ENCODE assay signal across 8 cellular contexts in the genomic region with DNA sequence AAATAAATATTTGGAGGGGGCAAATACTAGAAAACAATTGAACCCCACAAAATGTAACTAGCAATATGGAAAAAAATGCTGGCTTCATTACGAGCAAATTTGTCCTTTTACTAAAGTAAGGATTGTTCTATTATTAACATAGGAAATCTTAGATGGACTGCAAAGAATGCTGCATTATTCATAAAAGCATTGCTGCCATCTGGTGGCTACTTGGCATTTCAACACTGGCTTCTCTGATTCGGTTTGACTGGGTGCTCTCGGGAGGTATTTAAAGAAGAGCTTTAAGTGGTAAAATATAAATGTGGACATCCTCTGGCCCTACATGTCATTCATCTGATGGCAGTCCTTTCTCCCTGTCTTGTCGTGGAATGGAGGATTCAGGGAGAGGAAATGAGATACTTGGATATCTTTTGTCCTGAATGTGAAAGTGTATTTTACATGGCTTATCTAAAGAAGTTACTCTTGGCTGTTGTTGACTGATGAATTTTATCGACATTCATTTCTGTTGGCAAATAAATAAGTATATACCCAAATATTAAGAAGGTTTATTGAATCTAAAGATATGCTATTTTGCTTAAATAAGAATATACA.
DNase-seq lines count a peak whose midpoint lies in the region; ATAC-seq, FAIRE-seq and TF ChIP-seq lines count a peak whose summit lies in the region.

No MANE protein-coding gene starts in this region.

- H3K27me3 ChIP-seq in endothelial cell of umbilical vein (ENCODE audit: control insufficient read depth in 2 of 2, insufficient read depth in 2 of 2, low read length in 2 of 2): no peaks in the 10 kb centered on the region
- no peaks in the 10 kb centered on the region for H3K27me3 ChIP-seq in naive thymus-derived CD4-positive, alpha-beta T cell (ENCODE audit: control insufficient read depth in 2 of 2, insufficient read depth in 2 of 2, low read length in 2 of 2)

- H2AFZ ChIP-seq in endothelial cell of umbilical vein (ENCODE audit: low read depth, low read length): peak overlapping the region; percentile 85

- DNase-seq in AG09309 (ENCODE audit: low read depth): peak; percentile 37
- DNase-seq in HK-2 (ENCODE audit: unreplicated experiment): peak; percentile 45
- peak; percentile 54 for DNase-seq in NOMO-1 treated with DMSO at 0.1 percent for 48 hours (lab: John Stamatoyannopoulos, UW; ENCODE audit: unreplicated experiment)
- peak; percentile 49 for DNase-seq in activated CD8-positive, alpha-beta memory T cell treated with anti-CD3 and anti-CD28 coated beads, Interleukin-2, amount 50 U/mL, for 24 hours (ENCODE audit: extremely low read depth)
- DNase-seq in endothelial cell of umbilical vein (ENCODE audit: low read depth, low spot score): peak; percentile 73
- peak; percentile 25 to 76 (median 69) for DNase-seq in naive thymus-derived CD4-positive, alpha-beta T cell
- DNase-seq in stimulated activated naive CD4-positive, alpha-beta T cell treated with Interleukin-2 at 50 U/mL for 16 hours (lab: John Stamatoyannopoulos, UW): peak; percentile 66

- CTCF ChIA-PET in endothelial cell of umbilical vein (lab: Charles Lee): interaction anchor here (0.6 to 7.6 kb wide), 47 partner anchors 8 to 270 kb away, joined by 3 to 122 read pairs (median 4); no protein-coding TSS in a partner anchor
- CTCF ChIA-PET in naive thymus-derived CD4-positive, alpha-beta T cell (lab: Charles Lee): interaction anchor here (0.7 to 4.8 kb wide), 27 partner anchors 8 to 225 kb away, joined by 3 to 79 read pairs (median 5); no protein-coding TSS in a partner anchor

- H3K27me3 Mint-ChIP-seq in naive thymus-derived CD4-positive, alpha-beta T cell: no peaks in the 10 kb centered on the region

- ATAC-seq in GM18511 (IDR thresholded peaks at IDR 0.05; ENCODE audit: unreplicated experiment): peak; percentile 39
- ATAC-seq in naive thymus-derived CD4-positive, alpha-beta T cell: peak; percentile 63

- no peaks in the 10 kb centered on the region for H3K36me3 ChIP-seq in endothelial cell of umbilical vein (ENCODE audit: control insufficient read depth in 2 of 2, extremely low read depth in 1 of 2, insufficient read depth in 2 of 2, low read length in 2 of 2)
- no peaks in the 10 kb centered on the region for H3K36me3 ChIP-seq in naive thymus-derived CD4-positive, alpha-beta T cell (ENCODE audit: control insufficient read depth in 2 of 3, insufficient read depth in 3 of 3, low read length in 3 of 3)

- no peaks in the 10 kb centered on the region for H3K9me3 ChIP-seq in endothelial cell of umbilical vein (replicated peaks; ENCODE audit: control insufficient read depth, insufficient read depth, low read length)
- no peaks in the 10 kb centered on the region for H3K9me3 ChIP-seq in naive thymus-derived CD4-positive, alpha-beta T cell (ENCODE audit: control insufficient read depth in 2 of 3, low read length in 3 of 3)

- TF ChIP-seq POLR2A in endothelial cell of umbilical vein (IDR thresholded peaks at IDR 0.05; ENCODE audit: low read depth, low read length): no peak

- POLR2A ChIA-PET in endothelial cell of umbilical vein (lab: Charles Lee): no interaction called here
- POLR2A ChIA-PET in naive thymus-derived CD4-positive, alpha-beta T cell (lab: Charles Lee): interaction anchor here (0.6 to 3.5 kb wide), 12 partner anchors 9 to 230 kb away, joined by 3 to 29 read pairs (median 4); partner anchors contain the start of gene ARHGAP15

- dilution Hi-C loops in endothelial cell of umbilical vein (cut with MboI; ENCODE audit: extremely low pct_ligation_motif_present, low sequenced_read_pairs): no loop called here

- H3K4me1 Mint-ChIP-seq in naive thymus-derived CD4-positive, alpha-beta T cell: peaks cover 39 to 88% (median 84%) of the 10 kb centered on the region in 7 donors

- H4K20me1 ChIP-seq in endothelial cell of umbilical vein (replicated peaks; ENCODE audit: control insufficient read depth, extremely low read depth, insufficient read depth, low read length): no peaks in the 10 kb centered on the region

- H3K4me3 ChIP-seq in AG09309 (ENCODE audit: control insufficient read depth, low read depth, low read length): no peak overlapping the region
- H3K4me3 ChIP-seq in endothelial cell of umbilical vein (replicated peaks in 1 of 3; ENCODE audit: insufficient read depth in 1 of 3, low read depth in 1 of 3, low read length in 3 of 3): no peak overlapping the region
- peak overlapping the region; percentile 29 for H3K4me3 ChIP-seq in naive thymus-derived CD4-positive, alpha-beta T cell (ENCODE audit: low read length)

- peak overlapping the region in 9 of 10 donors; percentile 77 to 90 (median 84) for H3K4me3 Mint-ChIP-seq in naive thymus-derived CD4-positive, alpha-beta T cell

- FAIRE-seq in endothelial cell of umbilical vein (lab: Jason Lieb, UNC): peak; percentile 87

- H3K27ac Mint-ChIP-seq in naive thymus-derived CD4-positive, alpha-beta T cell: peak overlapping the region; percentile 51 to 98 (median 93)

- H3K79me2 ChIP-seq in endothelial cell of umbilical vein (ENCODE audit: control insufficient read depth, insufficient read depth, low read length): no peaks in the 10 kb centered on the region

- peaks cover 0 to 40% (median 12%) of the 10 kb centered on the region in 5 donors for H3K36me3 Mint-ChIP-seq in naive thymus-derived CD4-positive, alpha-beta T cell

- no peak overlapping the region for H3K27ac ChIP-seq in endothelial cell of umbilical vein (ENCODE audit: insufficient read depth, low read depth, low read length)
- peak overlapping the region; percentile 49 for H3K27ac ChIP-seq in naive thymus-derived CD4-positive, alpha-beta T cell (ENCODE audit: low read depth, low read length)

- H3K9me3 Mint-ChIP-seq in naive thymus-derived CD4-positive, alpha-beta T cell: peaks cover 0 to 13% (median 0%) of the 10 kb centered on the region in 11 donors

- intact Hi-C loops in endothelial cell of umbilical vein (cut with micrococcal nuclease): loop anchor here (1.0 kb wide), 4 partner anchors 54 to 225 kb away; no protein-coding TSS in a partner anchor
- intact Hi-C loops in naive thymus-derived CD4-positive, alpha-beta T cell (cut with micrococcal nuclease): loop anchor here (1.0 to 10.0 kb wide), 11 partner anchors 15 to 1073 kb away; partner anchors contain the start of gene ARHGAP15 (in 1 of the 2)

- peak; percentile 76 for TF ChIP-seq CTCF in AG09309 (IDR thresholded peaks at IDR 0.05; ENCODE audit: control insufficient read depth, insufficient read depth, low read depth, low read length, missing control alignments)
- TF ChIP-seq CTCF in endothelial cell of umbilical vein (IDR thresholded peaks at IDR 0.05; ENCODE audit: extremely low read depth in 1 of 2, insufficient read depth in 1 of 2, low read depth in 1 of 2, low read length in 2 of 2): peak; percentile 63 to 68

- H3K4me1 ChIP-seq in endothelial cell of umbilical vein (ENCODE audit: control insufficient read depth, extremely low read depth, insufficient read depth, low read length): peaks cover 12% of the 10 kb centered on the region
- peaks cover 68 to 75% of the 10 kb centered on the region in 2 donors for H3K4me1 ChIP-seq in naive thymus-derived CD4-positive, alpha-beta T cell (ENCODE audit: control insufficient read depth in 2 of 2, insufficient read depth in 2 of 2, low read length in 2 of 2)

- H3K9ac ChIP-seq in endothelial cell of umbilical vein (replicated peaks; ENCODE audit: extremely low read depth, insufficient read depth, low read length): peak overlapping the region; percentile 8

- H3K4me2 ChIP-seq in endothelial cell of umbilical vein (ENCODE audit: insufficient read depth, low read length): peak overlapping the region; percentile 72

- H3K9me1 ChIP-seq in endothelial cell of umbilical vein (replicated peaks; ENCODE audit: control insufficient read depth, extremely low read depth, insufficient read depth, low read length): no peaks in the 10 kb centered on the region

- no TSS peak for BruUV-seq in endothelial cell of umbilical vein (replicated peaks; lab: Mats Ljungman, UMichigan)

TF ChIP-seq in endothelial cell of umbilical vein, 7 proteins besides CTCF, POLR2A, EP300 and RAD21:
- no peak for TF ChIP-seq POLR2AphosphoS5 (IDR thresholded peaks at IDR 0.05; ENCODE audit: insufficient read depth, low read depth, low read length)
